Comparison of ENCODE assay signal across 12 cellular contexts in genomic region chr3:186569354-186569753, GRCh38. TPM values are rescaled to one million over a fixed set of nuclear protein-coding genes. Genes with fewer than 3 reads are reported as not detected.
DNase-seq lines count a peak whose midpoint lies in the region; ATAC-seq, FAIRE-seq and TF ChIP-seq lines count a peak whose summit lies in the region.
"Not testable (repeated sequence)": the region's sequence is repeated elsewhere in the genome, so short reads cannot be mapped to it uniquely, and the experiment has no call there.
"Had no signal": no experiment of that assay in that cellular context is flagged by ENCODE, and none has a peak within 500 bp of the region (broad histone marks: within the 10 kb centered on the region; RNA-seq: fewer than 3 reads in every experiment).

No MANE protein-coding gene starts in this region.

- H3K4me1 Mint-ChIP-seq in GM23338: peaks cover 21% of the 10 kb centered on the region
- H3K4me1 Mint-ChIP-seq in activated CD4-positive, alpha-beta T cell treated with anti-CD3 and anti-CD28 coated beads, Interleukin-2, amount 10 ng/mL, durations not matched to agents 24 days and 14 days: peaks cover 45% of the 10 kb centered on the region

- intact Hi-C loops in activated CD4-positive, alpha-beta T cell treated with anti-CD3 and anti-CD28 coated beads, Interleukin-2, amount 10 ng/mL, durations not matched to agents 24 days and 14 days (cut with micrococcal nuclease): loop anchor here (5.0 kb wide), 1 partner anchor 363 kb away; the partner anchor contains the start of gene ST6GAL1
- intact Hi-C loops in K562 (cut with micrococcal nuclease); mucosa of descending colon (cut with DNase I, micrococcal nuclease): not testable (repeated sequence)

- in situ Hi-C loops in K562 (cut with MboI): not testable (repeated sequence)

- H3K4me1 ChIP-seq in GM23338 (ENCODE audit: insufficient read depth): peaks cover 25% of the 10 kb centered on the region
- H3K4me1 ChIP-seq in NT2/D1 (ENCODE audit: insufficient read depth, insufficient read length): not testable (repeated sequence)
- H3K4me1 ChIP-seq in K562 (replicated peaks in 1 of 2; ENCODE audit: control insufficient read depth in 2 of 2, insufficient read depth in 2 of 2, low read length in 2 of 2): peaks cover 3 to 11% of the 10 kb centered on the region in 2 experiments; a peak in 4 of 5 replicates
- peaks cover 30% of the 10 kb centered on the region for H3K4me1 ChIP-seq in mucosa of descending colon (ENCODE audit: low read depth)
- peaks cover 21% of the 10 kb centered on the region for H3K4me1 ChIP-seq in rectal smooth muscle tissue (ENCODE audit: control insufficient read depth, insufficient read depth, low read length)

- not testable (repeated sequence) for TF ChIP-seq CTCF in AG04449 (IDR thresholded peaks at IDR 0.05; ENCODE audit: insufficient read depth, low read length, missing control alignments); GM23338 (conservative IDR thresholded peaks at IDR 0.05; ENCODE audit: low read depth in 2 of 2); K562 (IDR thresholded peaks at IDR 0.05 in 2 of 3, conservative IDR thresholded peaks at IDR 0.05 in 1 of 3; ENCODE audit: insufficient read depth in 2 of 3, low read depth in 1 of 3, low read length in 3 of 3); fibroblast of mammary gland (conservative IDR thresholded peaks at IDR 0.05; ENCODE audit: control insufficient read depth, insufficient read depth, low read depth, low read length); mucosa of descending colon (IDR thresholded peaks at IDR 0.05)

- H4K20me1 ChIP-seq in GM23338 (replicated peaks; ENCODE audit: insufficient read depth); K562 (replicated peaks; ENCODE audit: control insufficient read depth, insufficient read depth, low read length): not testable (repeated sequence)

- TF ChIP-seq EP300 in K562 (IDR thresholded peaks at IDR 0.05; ENCODE audit: low read length): not testable (repeated sequence)

- H3K4me3 Mint-ChIP-seq in GM23338: peak overlapping the region; percentile 88
- H3K4me3 Mint-ChIP-seq in activated CD4-positive, alpha-beta T cell treated with anti-CD3 and anti-CD28 coated beads, Interleukin-2, amount 10 ng/mL, durations not matched to agents 24 days and 14 days: peak overlapping the region; percentile 90

- TF ChIP-seq RAD21 in K562 (CRISPR knock-in tag; conservative IDR thresholded peaks at IDR 0.05 in 1 of 2, IDR thresholded peaks at IDR 0.05 in 1 of 2): not testable (repeated sequence)

- H3K79me2 ChIP-seq in GM23338 (replicated peaks; ENCODE audit: insufficient read depth) (peaks cover 32% of the 10 kb centered on the region), K562 (ENCODE audit: control insufficient read depth, insufficient read depth, low read length) (peaks cover 69% of the 10 kb centered on the region)

- not testable (repeated sequence) for H3K27me3 Mint-ChIP-seq in GM23338 (ENCODE audit: insufficient read depth, low read depth, poor library complexity); activated CD4-positive, alpha-beta T cell treated with anti-CD3 and anti-CD28 coated beads, Interleukin-2, amount 10 ng/mL, durations not matched to agents 24 days and 14 days

- H3K36me3 Mint-ChIP-seq in GM23338 (ENCODE audit: low read depth): peaks cover 17% of the 10 kb centered on the region; the same call in 2 of the 3 replicates
- peaks cover 35% of the 10 kb centered on the region for H3K36me3 Mint-ChIP-seq in activated CD4-positive, alpha-beta T cell treated with anti-CD3 and anti-CD28 coated beads, Interleukin-2, amount 10 ng/mL, durations not matched to agents 24 days and 14 days (ENCODE audit: low read depth)

- not testable (repeated sequence) for H2AFZ ChIP-seq in GM23338
- peak overlapping the region; percentile 53 for H2AFZ ChIP-seq in K562 (ENCODE audit: low read depth, low read length)

- not testable (repeated sequence) for TF ChIP-seq POLR2A in K562 (conservative IDR thresholded peaks at IDR 0.05)

- not testable (repeated sequence) for DNase-seq in AG04449 (ENCODE audit: low read depth, low spot score); GM23338 (ENCODE audit: low spot score); NT2/D1 (ENCODE audit: low read depth, low spot score); fibroblast of mammary gland (ENCODE audit: low read depth)
- peak; percentile 55 for DNase-seq in activated CD4-positive, alpha-beta T cell treated with anti-CD3 and anti-CD28 coated beads, Interleukin-2, amount 10 ng/mL, durations not matched to agents 24 days and 14 days
- peak in 1 of 4 experiments; percentile 32 for DNase-seq in K562 (ENCODE audit: extremely low read depth in 1 of 4, low spot score in 3 of 4)
- peak in 2 of 3 donors; percentile 42 to 50 for DNase-seq in mucosa of descending colon

- H3K36me3 ChIP-seq in GM23338 (ENCODE audit: insufficient read depth) (peaks cover 23% of the 10 kb centered on the region; the same call in 1 of the 2 replicates), NT2/D1 (ENCODE audit: insufficient read depth, insufficient read length, low read length) (peaks cover 27% of the 10 kb centered on the region), K562 (ENCODE audit: control insufficient read depth, insufficient read depth, low read length) (peaks cover 27% of the 10 kb centered on the region; the same call in 2 of the 3 replicates)
- not testable (repeated sequence) for H3K36me3 ChIP-seq in mucosa of descending colon (ENCODE audit: low read depth); rectal smooth muscle tissue (ENCODE audit: control insufficient read depth, insufficient read depth, low read length)

- not testable (repeated sequence) for H3K9me3 Mint-ChIP-seq in GM23338; activated CD4-positive, alpha-beta T cell treated with anti-CD3 and anti-CD28 coated beads, Interleukin-2, amount 10 ng/mL, durations not matched to agents 24 days and 14 days

- CTCF ChIA-PET in AG04449 (lab: Yijun Ruan, JAX): interaction anchor here (0.7 to 7.1 kb wide), 5 partner anchors 30 to 626 kb away, joined by 3 to 60 read pairs (median 4); no protein-coding TSS in a partner anchor
- CTCF ChIA-PET in K562 (lab: Yijun Ruan, JAX; ENCODE audit: low intra/inter-chr PET ratio): not testable (repeated sequence)

- WGBS in K562 (ENCODE audit: insufficient coverage, low coverage, missing lambda C conversion rate): 0% methylated on average over 11 of the region's 12 CpGs

- not testable (repeated sequence) for ATAC-seq in GM23338, K562, mucosa of descending colon

- H3K9ac ChIP-seq in NT2/D1 (ENCODE audit: insufficient read length, low read depth) (peak overlapping the region; percentile 79), K562 (ENCODE audit: insufficient read depth in 1 of 2, low read depth in 2 of 2, low read length in 2 of 2) (peak overlapping the region; percentile 87 to 89; a peak in 3 of 4 replicates)
- H3K9ac ChIP-seq in rectal smooth muscle tissue (ENCODE audit: low read length): not testable (repeated sequence)

- not testable (repeated sequence) for BruUV-seq in K562 (replicated peaks; lab: Mats Ljungman, UMichigan)

- not testable (repeated sequence) for H3F3A ChIP-seq in GM23338 (replicated peaks; ENCODE audit: low read depth)

- H3K27me3 ChIP-seq in GM23338 (ENCODE audit: insufficient read depth); NT2/D1 (ENCODE audit: insufficient read depth, insufficient read length); K562 (ENCODE audit: control insufficient read depth in 2 of 2, insufficient read depth in 2 of 2, low read length in 2 of 2); rectal smooth muscle tissue (ENCODE audit: control insufficient read depth, insufficient read depth, low read length): not testable (repeated sequence)

- H3K9me2 ChIP-seq in GM23338 (ENCODE audit: insufficient read depth): not testable (repeated sequence)

- H3K9me3 ChIP-seq in NT2/D1 (ENCODE audit: insufficient read depth, low read length); K562 (replicated peaks; ENCODE audit: control insufficient read depth, insufficient read depth, low read depth, low read length); mucosa of descending colon: not testable (repeated sequence)

- POLR2A ChIA-PET in AG04449 (lab: Yijun Ruan, JAX): not testable (repeated sequence)
- POLR2A ChIA-PET in K562 (lab: Yijun Ruan, JAX): interaction anchor here (0.6 to 5.7 kb wide), 6 partner anchors 8 to 995 kb away, joined by 3 to 64 read pairs (median 6); partner anchors contain the start of gene EIF4A2

- H3K4me3 ChIP-seq in AG04449 (ENCODE audit: low read depth, low read length) (peak overlapping the region; percentile 79), GM23338 (peak overlapping the region; percentile 64), NT2/D1 (ENCODE audit: insufficient read length, low read depth) (peak overlapping the region; percentile 92), K562 (peak overlapping the region; percentile 96), fibroblast of mammary gland (ENCODE audit: control insufficient read depth, low read depth, low read length) (peak overlapping the region; percentile 94), rectal smooth muscle tissue (ENCODE audit: low read length) (peak overlapping the region; percentile 88)
- H3K4me3 ChIP-seq in mucosa of descending colon: not testable (repeated sequence)

- H3K9me1 ChIP-seq in K562 (ENCODE audit: control insufficient read depth, insufficient read depth, low read length): not testable (repeated sequence)

- H3K27ac ChIP-seq in GM23338 (ENCODE audit: low read depth); rectal smooth muscle tissue (ENCODE audit: low read depth, low read length): not testable (repeated sequence)
- H3K27ac ChIP-seq in K562 (ENCODE audit: extremely low read depth, low read depth, low read length): peak overlapping the region; percentile 89

- peak overlapping the region; percentile 98 for H3K27ac Mint-ChIP-seq in GM23338
- H3K27ac Mint-ChIP-seq in activated CD4-positive, alpha-beta T cell treated with anti-CD3 and anti-CD28 coated beads, Interleukin-2, amount 10 ng/mL, durations not matched to agents 24 days and 14 days: peak overlapping the region; percentile 99

- not testable (repeated sequence) for FAIRE-seq in K562 (lab: Jason Lieb, UNC)

- H3K4me2 ChIP-seq in GM23338 (peak overlapping the region; percentile 81), K562 (ENCODE audit: insufficient read depth, low read length) (peak overlapping the region; percentile 96)

RNA-seq across cellular contexts. Expression of gene DNAJB11, which starts 1.2 kb away (rescaled TPM):
- 72.5 and 72.6 TPM in 2 replicates for total RNA-seq in GM23338 (2014; rRNA removed; shearing (Covaris generic))
- polyA plus RNA-seq in GM23338 (2016; fragmentation: Nextera tagmentation; extraction: Ambion mirVana) (66.3 and 85.6 TPM in 2 replicates), K562 (2011; rRNA removed) (29.9 and 40.1 TPM in 2 replicates), K562 (2014; fragmentation: Illumina TruSeq; extraction: Trizol) (48.7 and 63.9 TPM in 2 replicates), K562 (2014; fragmentation: Nextera tagmentation; extraction: Ambion mirVana) (10 to 100 TPM; 14.8 to 16.7 TPM), K562 (2014; rRNA removed) (74.7 and 77.0 TPM in 2 replicates)
- total RNA-seq in activated CD4-positive, alpha-beta T cell treated with anti-CD3 and anti-CD28 coated beads, Interleukin-2, amount 10 ng/mL, durations not matched to agents 24 days and 14 days: 74.0 and 77.7 TPM in 2 replicates
- total RNA-seq in K562 (2011; cell fraction: chromatin; rRNA removed; ENCODE audit: low replicate concordance): 67.7 and 181 TPM in 2 replicates
- total RNA-seq in K562 (2011; cell fraction: nucleolus; rRNA removed): 41.2 and 54.1 TPM in 2 replicates
- 96.7 and 127 TPM in 2 replicates for total RNA-seq in K562 (2011; cell fraction: nucleoplasm; rRNA removed)
- total RNA-seq in K562 (2014; rRNA removed) (68.1 and 71.4 TPM in 2 replicates), K562 (2014; rRNA removed; fragmentation: Illumina TruSeq; extraction: Trizol) (63.8 and 65.7 TPM in 2 replicates), K562 (2015; rRNA removed; fragmentation: Illumina TruSeq; extraction: Trizol) (67.1 and 67.7 TPM in 2 replicates), K562 (2021) (44.4 and 49.3 TPM in 2 replicates), mucosa of descending colon (10 to 100 TPM; 32.2 to 45.7 (median 34.0) TPM)
- polyA plus RNA-seq in K562 (2011; cell fraction: cytosol; rRNA removed): 9.7 and 18.6 TPM in 2 replicates
- polyA plus RNA-seq in K562 (2011; cell fraction: nucleus; rRNA removed): 30.8 and 40.9 TPM in 2 replicates
- polyA plus RNA-seq in K562 (2012): 62.1 and 74.3 TPM in 2 replicates
- 31.1 and 34.9 TPM in 2 replicates for polyA minus RNA-seq in K562 (2011; rRNA and poly(A)+ RNA removed)
- polyA minus RNA-seq in K562 (2011; cell fraction: cytosol; rRNA and poly(A)+ RNA removed): 15.9 and 17.4 TPM in 2 replicates
- polyA minus RNA-seq in K562 (2011; cell fraction: nucleus; rRNA and poly(A)+ RNA removed): 25.2 and 45.9 TPM in 2 replicates

RNA-seq across cellular contexts. Expression of gene TBCCD1, which starts 2.2 kb away (rescaled TPM):
- 16.7 and 22.6 TPM in 2 replicates for total RNA-seq in GM23338 (2014; rRNA removed; shearing (Covaris generic))
- 5.8 and 7.3 TPM in 2 replicates for polyA plus RNA-seq in GM23338 (2016; fragmentation: Nextera tagmentation; extraction: Ambion mirVana)
- total RNA-seq in activated CD4-positive, alpha-beta T cell treated with anti-CD3 and anti-CD28 coated beads, Interleukin-2, amount 10 ng/mL, durations not matched to agents 24 days and 14 days: 20.9 and 21.4 TPM in 2 replicates
- 37.8 and 39.7 TPM in 2 replicates for total RNA-seq in K562 (2011; cell fraction: chromatin; rRNA removed; ENCODE audit: low replicate concordance)
- total RNA-seq in K562 (2011; cell fraction: nucleolus; rRNA removed): 15.2 and 19.1 TPM in 2 replicates
- total RNA-seq in K562 (2011; cell fraction: nucleoplasm; rRNA removed): 20.8 and 22.1 TPM in 2 replicates
- 17.7 and 22.7 TPM in 2 replicates for total RNA-seq in K562 (2014; rRNA removed)
- total RNA-seq in K562 (2014; rRNA removed; fragmentation: Illumina TruSeq; extraction: Trizol): 26.2 and 26.8 TPM in 2 replicates
- total RNA-seq in K562 (2015; rRNA removed; fragmentation: Illumina TruSeq; extraction: Trizol): 21.1 and 21.2 TPM in 2 replicates
- total RNA-seq in K562 (2021): 18.4 and 20.9 TPM in 2 replicates
- polyA plus RNA-seq in K562 (2011; rRNA removed): 26.0 and 31.1 TPM in 2 replicates
- 22.3 and 24.5 TPM in 2 replicates for polyA plus RNA-seq in K562 (2011; cell fraction: cytosol; rRNA removed)
- polyA plus RNA-seq in K562 (2011; cell fraction: nucleus; rRNA removed): 25.8 and 29.2 TPM in 2 replicates
- 12.0 and 15.4 TPM in 2 replicates for polyA plus RNA-seq in K562 (2012)
- polyA plus RNA-seq in K562 (2014; fragmentation: Illumina TruSeq; extraction: Trizol): 18.4 and 22.2 TPM in 2 replicates
- polyA plus RNA-seq in K562 (2014; fragmentation: Nextera tagmentation; extraction: Ambion mirVana): 10 to 100 TPM; 18.9 to 21.4 TPM
- polyA plus RNA-seq in K562 (2014; rRNA removed): 16.2 and 17.9 TPM in 2 replicates
- polyA minus RNA-seq in K562 (2011; rRNA and poly(A)+ RNA removed): 37.0 and 46.7 TPM in 2 replicates
- 10.2 and 16.4 TPM in 2 replicates for polyA minus RNA-seq in K562 (2011; cell fraction: cytosol; rRNA and poly(A)+ RNA removed)
- polyA minus RNA-seq in K562 (2011; cell fraction: nucleus; rRNA and poly(A)+ RNA removed): 14.7 and 22.3 TPM in 2 replicates
- total RNA-seq in mucosa of descending colon: 10 to 100 TPM; 11.0 to 13.4 (median 12.6) TPM

RNA-seq across cellular contexts. Expression of gene CRYGS, which starts 25.2 kb away (rescaled TPM):
- total RNA-seq in GM23338 (2014; rRNA removed; shearing (Covaris generic)): 0.74 and 2.9 TPM in 2 replicates
- polyA plus RNA-seq in GM23338 (2016; fragmentation: Nextera tagmentation; extraction: Ambion mirVana) (1.8 and 2.0 TPM in 2 replicates), K562 (2011; rRNA removed) (3.5 and 5.5 TPM in 2 replicates), K562 (2014; fragmentation: Illumina TruSeq; extraction: Trizol) (1.0 and 1.8 TPM in 2 replicates), K562 (2014; fragmentation: Nextera tagmentation; extraction: Ambion mirVana) (1 to 10 TPM; 1.9 to 2.0 TPM), K562 (2014; rRNA removed) (3.0 and 3.7 TPM in 2 replicates)
- 4.4 and 4.8 TPM in 2 replicates for total RNA-seq in activated CD4-positive, alpha-beta T cell treated with anti-CD3 and anti-CD28 coated beads, Interleukin-2, amount 10 ng/mL, durations not matched to agents 24 days and 14 days
- 11.2 and 13.2 TPM in 2 replicates for total RNA-seq in K562 (2011; cell fraction: chromatin; rRNA removed; ENCODE audit: low replicate concordance)
- 5.3 and 6.4 TPM in 2 replicates for total RNA-seq in K562 (2011; cell fraction: nucleolus; rRNA removed)
- total RNA-seq in K562 (2011; cell fraction: nucleoplasm; rRNA removed): 6.7 and 10.9 TPM in 2 replicates
- total RNA-seq in K562 (2014; rRNA removed) (2.1 and 3.8 TPM in 2 replicates), K562 (2014; rRNA removed; fragmentation: Illumina TruSeq; extraction: Trizol) (2.0 and 2.4 TPM in 2 replicates), K562 (2015; rRNA removed; fragmentation: Illumina TruSeq; extraction: Trizol) (1.8 and 1.9 TPM in 2 replicates), K562 (2021) (1.5 and 1.6 TPM in 2 replicates), mucosa of descending colon (1 to 10 TPM; 3.2 to 3.9 (median 3.8) TPM)
- polyA plus RNA-seq in K562 (2011; cell fraction: cytosol; rRNA removed): 0.46 and 2.0 TPM in 2 replicates
- 21.0 and 26.9 TPM in 2 replicates for polyA plus RNA-seq in K562 (2011; cell fraction: nucleus; rRNA removed)
- 1.2 and 4.0 TPM in 2 replicates for polyA plus RNA-seq in K562 (2012)
- 3.3 and 4.4 TPM in 2 replicates for polyA minus RNA-seq in K562 (2011; rRNA and poly(A)+ RNA removed)
- polyA minus RNA-seq in K562 (2011; cell fraction: cytosol; rRNA and poly(A)+ RNA removed): 2.1 TPM in 1 of 2 replicates, not detected in the other
- polyA minus RNA-seq in K562 (2011; cell fraction: nucleus; rRNA and poly(A)+ RNA removed): 6.7 and 11.4 TPM in 2 replicates
- total RNA-seq: vagina had no signal

RNA-seq across cellular contexts. Expression of gene AHSG, which starts 43.5 kb away (rescaled TPM):
- total RNA-seq in GM23338 (2014; rRNA removed; shearing (Covaris generic)): 0.10 TPM in 1 of 2 replicates, not detected in the other
- polyA plus RNA-seq in GM23338 (2016; fragmentation: Nextera tagmentation; extraction: Ambion mirVana) (0.18 and 0.21 TPM in 2 replicates), K562 (2011; rRNA removed) (not detected in 2 replicates), K562 (2014; fragmentation: Illumina TruSeq; extraction: Trizol) (not detected in 2 replicates), K562 (2014; fragmentation: Nextera tagmentation; extraction: Ambion mirVana) (not detected), K562 (2014; rRNA removed) (not detected in 2 replicates)
- not detected in 2 replicates for total RNA-seq in activated CD4-positive, alpha-beta T cell treated with anti-CD3 and anti-CD28 coated beads, Interleukin-2, amount 10 ng/mL, durations not matched to agents 24 days and 14 days
- total RNA-seq in K562 (2011; cell fraction: chromatin; rRNA removed; ENCODE audit: low replicate concordance): not detected in 2 replicates
- total RNA-seq in K562 (2011; cell fraction: nucleolus; rRNA removed): not detected in 2 replicates
- total RNA-seq in K562 (2011; cell fraction: nucleoplasm; rRNA removed): not detected in 2 replicates
- total RNA-seq in K562 (2014; rRNA removed) (not detected in 2 replicates), K562 (2014; rRNA removed; fragmentation: Illumina TruSeq; extraction: Trizol) (not detected in 2 replicates), K562 (2015; rRNA removed; fragmentation: Illumina TruSeq; extraction: Trizol) (not detected in 2 replicates), K562 (2021) (0.69 and 1.2 TPM in 2 replicates), mucosa of descending colon (not detected)
- polyA plus RNA-seq in K562 (2011; cell fraction: cytosol; rRNA removed): not detected in 2 replicates
- polyA plus RNA-seq in K562 (2011; cell fraction: nucleus; rRNA removed): 0.14 TPM in 1 of 2 replicates, not detected in the other
- 0.06 TPM in 1 of 2 replicates, not detected in the other for polyA plus RNA-seq in K562 (2012)
- not detected in 2 replicates for polyA minus RNA-seq in K562 (2011; rRNA and poly(A)+ RNA removed)
- 27.8 TPM in 1 of 2 replicates, not detected in the other for polyA minus RNA-seq in K562 (2011; cell fraction: cytosol; rRNA and poly(A)+ RNA removed)
- not detected in 2 replicates for polyA minus RNA-seq in K562 (2011; cell fraction: nucleus; rRNA and poly(A)+ RNA removed)
- total RNA-seq: Daoy, myocyte, Right ventricle myocardium superior, vagina had no signal
